ENCODE assay signal across 26 cellular contexts in the genomic region with DNA sequence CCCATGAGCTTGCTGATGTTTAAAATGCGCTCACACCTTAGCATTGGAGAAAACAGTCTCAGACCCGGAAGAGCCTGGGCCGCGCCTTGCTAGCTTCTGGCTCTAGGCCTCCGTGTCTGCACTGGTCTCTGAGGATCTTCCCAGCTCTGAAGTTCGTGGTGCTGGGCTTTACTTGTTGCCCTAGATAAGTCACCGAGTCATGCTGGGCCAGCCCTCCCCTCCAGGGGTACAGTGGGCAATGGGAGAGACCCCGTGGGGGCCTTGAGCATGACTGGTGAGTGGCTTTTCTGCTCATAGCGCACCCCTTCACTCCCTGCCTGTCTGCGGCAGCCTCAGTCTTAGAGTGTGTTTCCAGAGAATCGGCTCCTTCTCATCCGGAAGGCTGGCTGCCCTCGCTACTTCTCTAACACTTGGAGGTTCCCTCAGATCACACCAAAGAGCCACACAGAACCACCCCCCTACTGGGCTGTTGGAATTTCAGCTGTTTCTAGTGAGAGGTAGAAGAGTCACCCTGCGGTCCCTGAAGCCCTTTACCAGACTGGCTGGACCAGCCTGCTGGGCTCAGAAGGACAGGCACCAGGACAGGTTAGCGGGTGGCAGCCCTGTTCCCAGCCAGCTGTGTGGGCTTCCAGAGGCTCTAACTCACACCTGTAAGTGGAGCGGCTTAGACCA. TPM values are rescaled to one million over a fixed set of nuclear protein-coding genes. Genes with fewer than 3 reads are reported as not detected.
DNase-seq lines count a peak whose midpoint lies in the region; ATAC-seq and TF ChIP-seq lines count a peak whose summit lies in the region.
"Had no signal": no experiment of that assay in that cellular context is flagged by ENCODE, and none has a peak within 500 bp of the region (broad histone marks: within the 10 kb centered on the region; RNA-seq: fewer than 3 reads in every experiment).

No MANE protein-coding gene starts in this region.

- intact Hi-C loops in breast epithelium (cut with DNase I; ENCODE audit: low total_unique reads) (no loop called here), mammary epithelial cell (cut with micrococcal nuclease) (no loop called here), vagina (cut with DNase I) (no loop called here)

- no peak overlapping the region for H3K4me3 Mint-ChIP-seq in endodermal cell
- H3K4me3 Mint-ChIP-seq: CD4-positive, alpha-beta memory T cell had no signal

- no peak overlapping the region for H3K4ac ChIP-seq in neuronal stem cell (ENCODE audit: low read length)

- H2AK5ac ChIP-seq in neuronal stem cell (ENCODE audit: low read depth, low read length), result peak overlapping the region; percentile 31

- H3K27me3 ChIP-seq in breast epithelium (no peaks in the 10 kb centered on the region), mammary epithelial cell (ENCODE audit: insufficient read depth, low read length) (no peaks in the 10 kb centered on the region), endodermal cell (ENCODE audit: control insufficient read depth, insufficient read depth, low read length, poor library complexity, severe bottlenecking) (no peaks in the 10 kb centered on the region), neuronal stem cell (ENCODE audit: control insufficient read depth in 3 of 3, insufficient read depth in 3 of 3, low read depth in 1 of 3, low read length in 3 of 3) (peaks cover 0 to 18% (median 0%) of the 10 kb centered on the region in 3 experiments), vagina (no peaks in the 10 kb centered on the region)
- H3K27me3 ChIP-seq: MG63 had no signal

- DNase-seq in breast epithelium (ENCODE audit: low spot score in 2 of 2), result no peak
- DNase-seq in mammary epithelial cell, result no peak
- DNase-seq in endodermal cell, result peak; percentile 38
- DNase-seq in neuronal stem cell (ENCODE audit: low spot score), result no peak
- DNase-seq in vagina (ENCODE audit: extremely low spot score in 2 of 2), result no peak
- DNase-seq in EL, result no peak
- DNase-seq: ACHN; Caco-2; CD4-positive, alpha-beta memory T cell; DND-41; GOT3; HCEC 1CT; MG63; NCI-H1417; NCI-H1694 treated with DMSO at 0.1 percent for 48 hours; NCI-H2107; NCI-H446 treated with DMSO at 0.1 percent for 48 hours; NCI-H526 treated with DMSO at 0.1 percent for 48 hours; RPMI8226; SHP77 treated with DMSO at 0.1 percent for 48 hours; SK-N-SH had no signal

- H2BK15ac ChIP-seq in neuronal stem cell (ENCODE audit: low read length), result no peak overlapping the region

- H4K91ac ChIP-seq in neuronal stem cell (ENCODE audit: low read depth, low read length, poor library complexity), result peak overlapping the region; percentile 17

- peaks cover 6% of the 10 kb centered on the region for H3K36me3 Mint-ChIP-seq in endodermal cell (ENCODE audit: low read depth)
- H3K36me3 Mint-ChIP-seq: CD4-positive, alpha-beta memory T cell had no signal

- peak overlapping the region; percentile 32 for H3K18ac ChIP-seq in neuronal stem cell (ENCODE audit: low read length)

- 97% methylated on average over 14 of the region's 16 CpGs for WGBS in mammary epithelial cell (ENCODE audit: low coverage, missing lambda C conversion rate)
- WGBS in endodermal cell (ENCODE audit: insufficient coverage in 1 of 2, insufficient read length in 1 of 2), 2 experiments, result 95% methylated on average over 12 to 16 of the region's 16 CpGs
- WGBS in neuronal stem cell (ENCODE audit: extremely low coverage in 2 of 2, insufficient read length in 2 of 2, insufficient replicate concordance in 1 of 2), 2 donors, result no CpG with 5 or more reads among the region's 16 CpGs

- no peak overlapping the region for H3K14ac ChIP-seq in neuronal stem cell (ENCODE audit: low read length)

- CTCF ChIA-PET in mammary epithelial cell (lab: Charles Lee; ENCODE audit: low non-redundant PET), result no interaction called here

- H3K4me2 ChIP-seq in mammary epithelial cell (ENCODE audit: insufficient read depth, low read depth, low read length) (no peak overlapping the region), neuronal stem cell (ENCODE audit: insufficient read depth, low read length, poor library complexity, severe bottlenecking) (no peak overlapping the region)
- H3K4me2 ChIP-seq: BLaER1, SK-N-SH had no signal

- no peaks in the 10 kb centered on the region for H3K9me3 ChIP-seq in breast epithelium
- no peaks in the 10 kb centered on the region for H3K9me3 ChIP-seq in mammary epithelial cell (replicated peaks; ENCODE audit: insufficient read depth, low read length)
- no peaks in the 10 kb centered on the region for H3K9me3 ChIP-seq in endodermal cell (ENCODE audit: control insufficient read depth, low read length)
- no peaks in the 10 kb centered on the region for H3K9me3 ChIP-seq in neuronal stem cell (replicated peaks in 1 of 2; ENCODE audit: control insufficient read depth in 2 of 2, insufficient read depth in 1 of 2, low read depth in 1 of 2, low read length in 2 of 2)
- H3K9me3 ChIP-seq in vagina, result no peaks in the 10 kb centered on the region
- H3K9me3 ChIP-seq: BLaER1, Caco-2, MG63, SK-N-SH had no signal

- peaks cover 1% of the 10 kb centered on the region for H3K27me3 Mint-ChIP-seq in endodermal cell (ENCODE audit: insufficient read depth)

- H2BK5ac ChIP-seq in neuronal stem cell (ENCODE audit: low read length), result no peak overlapping the region

- no peaks in the 10 kb centered on the region for H4K20me1 ChIP-seq in mammary epithelial cell (ENCODE audit: insufficient read depth, low read length)
- H4K20me1 ChIP-seq: BLaER1 had no signal

- in situ Hi-C loops in mammary epithelial cell (cut with MboI; ENCODE audit: low sequenced_read_pairs in 2 of 2), result no loop called here

- H3K4me3 ChIP-seq in breast epithelium, result no peak overlapping the region
- H3K4me3 ChIP-seq in mammary epithelial cell (replicated peaks in 1 of 3; ENCODE audit: insufficient read depth in 1 of 3, low read depth in 2 of 3, low read length in 3 of 3), result no peak overlapping the region
- no peak overlapping the region for H3K4me3 ChIP-seq in endodermal cell (ENCODE audit: low read length)
- H3K4me3 ChIP-seq in neuronal stem cell (ENCODE audit: low read length in 2 of 2), result no peak overlapping the region
- H3K4me3 ChIP-seq in vagina, result no peak overlapping the region
- H3K4me3 ChIP-seq: BLaER1, MG63 had no signal

- no peak for ATAC-seq in HG02981 (IDR thresholded peaks at IDR 0.05; ENCODE audit: unreplicated experiment)
- no peak for ATAC-seq in GM18511 (IDR thresholded peaks at IDR 0.05; ENCODE audit: unreplicated experiment)

- H2BK12ac ChIP-seq in neuronal stem cell (ENCODE audit: low read length), result no peak overlapping the region

- no peak overlapping the region for H3K23ac ChIP-seq in neuronal stem cell (ENCODE audit: low read depth, low read length, poor library complexity)

- no peak overlapping the region for H3K27ac Mint-ChIP-seq in endodermal cell
- H3K27ac Mint-ChIP-seq: CD4-positive, alpha-beta memory T cell had no signal

- H2BK120ac ChIP-seq in neuronal stem cell (ENCODE audit: low read depth, low read length), result no peak overlapping the region

- H3K4me1 ChIP-seq in breast epithelium (peaks cover 10 to 15% of the 10 kb centered on the region in 2 donors), mammary epithelial cell (ENCODE audit: insufficient read depth, low read length) (peaks cover 23% of the 10 kb centered on the region), endodermal cell (ENCODE audit: control insufficient read depth, insufficient read depth, low read length) (peaks cover 17% of the 10 kb centered on the region), neuronal stem cell (ENCODE audit: control insufficient read depth in 2 of 2, insufficient read depth in 1 of 2, low read depth in 1 of 2, low read length in 2 of 2) (peaks cover 3 to 8% of the 10 kb centered on the region in 2 donors), vagina (peaks cover 28% of the 10 kb centered on the region)

- peaks cover 30% of the 10 kb centered on the region for H3K4me1 Mint-ChIP-seq in endodermal cell
- H3K4me1 Mint-ChIP-seq: CD4-positive, alpha-beta memory T cell had no signal

- H3K9ac ChIP-seq in mammary epithelial cell (ENCODE audit: insufficient read depth, low read length) (no peak overlapping the region), endodermal cell (ENCODE audit: extremely low read depth, low read length, poor library complexity, severe bottlenecking) (no peak overlapping the region), neuronal stem cell (ENCODE audit: low read depth, low read length, poor library complexity) (no peak overlapping the region)
- H3K9ac ChIP-seq: BLaER1, SK-N-SH had no signal

- H3K36me3 ChIP-seq in breast epithelium, result no peaks in the 10 kb centered on the region
- peaks cover 60% of the 10 kb centered on the region for H3K36me3 ChIP-seq in mammary epithelial cell (ENCODE audit: insufficient read depth, low read length)
- peaks cover 11% of the 10 kb centered on the region for H3K36me3 ChIP-seq in endodermal cell (ENCODE audit: control insufficient read depth, insufficient read depth, low read length)
- no peaks in the 10 kb centered on the region for H3K36me3 ChIP-seq in neuronal stem cell (replicated peaks in 1 of 2; ENCODE audit: control insufficient read depth in 2 of 2, insufficient read depth in 2 of 2, low read length in 2 of 2)
- H3K36me3 ChIP-seq in vagina, result no peaks in the 10 kb centered on the region
- H3K36me3 ChIP-seq: BLaER1 had no signal

- H3K9me3 Mint-ChIP-seq in endodermal cell, result peaks cover 4% of the 10 kb centered on the region
- H3K9me3 Mint-ChIP-seq: CD4-positive, alpha-beta memory T cell had no signal

- no TSS peak for BruUV-seq in mammary epithelial cell (replicated peaks; lab: Mats Ljungman, UMichigan)

- peak overlapping the region; percentile 59 to 64 for H3K27ac ChIP-seq in breast epithelium
- no peak overlapping the region for H3K27ac ChIP-seq in mammary epithelial cell (ENCODE audit: insufficient read depth, low read depth, low read length)
- no peak overlapping the region for H3K27ac ChIP-seq in endodermal cell (ENCODE audit: low read depth, low read length)
- no peak overlapping the region for H3K27ac ChIP-seq in neuronal stem cell (replicated peaks; ENCODE audit: low read length)
- H3K27ac ChIP-seq in vagina, result peak overlapping the region; percentile 13
- H3K27ac ChIP-seq: 22Rv1, BLaER1 had no signal

- H4K8ac ChIP-seq in neuronal stem cell (ENCODE audit: low read depth, low read length), result no peak overlapping the region

- dilution Hi-C loops in mammary epithelial cell (cut with HindIII; ENCODE audit: low sequenced_read_pairs), result no loop called here

- no peak for TF ChIP-seq POLR2A in breast epithelium (IDR thresholded peaks at IDR 0.05)
- TF ChIP-seq POLR2A in vagina (IDR thresholded peaks at IDR 0.05), result no peak

- H3K79me2 ChIP-seq in mammary epithelial cell (ENCODE audit: insufficient read depth, low read length), result peaks cover under 1% of the 10 kb centered on the region

- no peak overlapping the region for H2AFZ ChIP-seq in mammary epithelial cell (ENCODE audit: low read depth, low read length)
- H2AFZ ChIP-seq in neuronal stem cell (ENCODE audit: low read length), result no peak overlapping the region

- TF ChIP-seq CTCF in breast epithelium (IDR thresholded peaks at IDR 0.05), result no peak
- TF ChIP-seq CTCF in mammary epithelial cell (conservative IDR thresholded peaks at IDR 0.05 in 1 of 2, IDR thresholded peaks at IDR 0.05 in 1 of 2; ENCODE audit: extremely low read depth in 1 of 2, insufficient read depth in 1 of 2, low read depth in 1 of 2, low read length in 2 of 2), result no peak
- TF ChIP-seq CTCF in endodermal cell (conservative IDR thresholded peaks at IDR 0.05), result no peak
- TF ChIP-seq CTCF in vagina (IDR thresholded peaks at IDR 0.05), result no peak

- no peaks in the 10 kb centered on the region for H3K79me1 ChIP-seq in neuronal stem cell (ENCODE audit: low read depth, low read length)

RNA-seq across cellular contexts. Expression of a gene that starts 17.7 kb away (rescaled TPM):
- total RNA-seq in breast epithelium, result 100 to 1,000 TPM in 1 of 3 donors, 10 to 100 TPM in 2; 24.2 to 207 (median 44.9) TPM
- total RNA-seq in mammary epithelial cell, result 100 to 1,000 TPM; 284 to 347 TPM
- polyA plus RNA-seq in mammary epithelial cell, result 430 TPM
- polyA minus RNA-seq in mammary epithelial cell, result 896 TPM
- total RNA-seq in endodermal cell, result 1 to 10 TPM; 6.9 to 7.3 TPM
- polyA plus RNA-seq in endodermal cell (2013, experiment 1 of 2), result 2.3 TPM
- polyA plus RNA-seq in endodermal cell (2013, experiment 2 of 2), result 3.1 TPM
- 0.52 TPM for polyA plus RNA-seq in neuronal stem cell (2013, experiment 1 of 2)
- 0.64 TPM for polyA plus RNA-seq in neuronal stem cell (2013, experiment 2 of 2)
- total RNA-seq in vagina, result 62.9 TPM
- total RNA-seq: CD4-positive, alpha-beta memory T cell; G401 had no signal
- polyA plus RNA-seq: CD4-positive, alpha-beta memory T cell had no signal

RNA-seq across cellular contexts. Expression of a gene that starts 21.8 kb away (rescaled TPM):
- total RNA-seq in breast epithelium (10 to 100 TPM; 10.1 to 18.7 (median 14.4) TPM), mammary epithelial cell (10 to 100 TPM; 11.8 to 24.0 TPM), endodermal cell (1 to 10 TPM; 2.7 to 5.1 TPM), vagina (21.1 TPM)
- 7.7 TPM for polyA plus RNA-seq in mammary epithelial cell
- 16.7 TPM for polyA minus RNA-seq in mammary epithelial cell
- polyA plus RNA-seq in endodermal cell (2013, experiment 1 of 2), result 0.36 TPM
- 0.37 TPM for polyA plus RNA-seq in endodermal cell (2013, experiment 2 of 2)
- 0.13 TPM for polyA plus RNA-seq in neuronal stem cell (2013, experiment 1 of 2)
- polyA plus RNA-seq in neuronal stem cell (2013, experiment 2 of 2), result 0.08 TPM
- total RNA-seq: G401 had no signal

Comparison
In these comparisons a context has a peak if more than half of its experiments do, and no peak if none do; other contexts are left out.
1. H3K27ac ChIP-seq: peak in breast epithelium (2 of 2) and vagina (single experiment); none in mammary epithelial cell (single experiment), endodermal cell (single experiment) and neuronal stem cell (single experiment).